13 cellular contexts compared by ENCODE assay signal in the genomic region with DNA sequence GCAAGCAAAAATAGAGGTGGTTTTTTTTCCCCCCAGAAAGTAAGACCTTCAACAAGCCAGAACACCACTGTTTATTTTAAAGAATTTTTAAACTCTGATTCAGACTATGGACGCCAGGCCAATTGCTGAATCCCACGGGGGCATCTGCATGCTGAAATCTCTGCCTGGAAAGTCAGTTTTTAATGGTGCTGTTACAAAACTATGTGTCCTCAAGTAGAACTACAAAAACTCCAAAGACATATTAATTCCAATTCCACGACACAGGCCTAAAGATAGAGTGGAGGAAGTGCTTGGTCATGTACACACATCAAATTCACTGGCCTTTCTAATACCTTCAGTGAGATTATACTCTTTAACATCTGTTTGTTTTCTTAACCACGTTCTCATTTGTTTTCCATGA.
DNase-seq lines count a peak whose midpoint lies in the region; ATAC-seq and TF ChIP-seq lines count a peak whose summit lies in the region.
"Had no signal": no experiment of that assay in that cellular context is flagged by ENCODE, and none has a peak within 500 bp of the region (broad histone marks: within the 10 kb centered on the region; RNA-seq: fewer than 3 reads in every experiment).

No MANE protein-coding gene starts in this region.

- POLR2A ChIA-PET in activated naive CD8-positive, alpha-beta T cell treated with anti-CD3 and anti-CD28 coated beads, Interleukin-2, amount 10 ng/mL, durations not matched to agents 7 days and 5 days (lab: Charles Lee): interaction anchor here (0.6 to 1.1 kb wide), 3 partner anchors 11 to 29 kb away, joined by 3 read pairs; no protein-coding TSS in a partner anchor
- POLR2A ChIA-PET in naive thymus-derived CD4-positive, alpha-beta T cell (lab: Charles Lee): no interaction called here

- H3K4me3 ChIP-seq in naive thymus-derived CD4-positive, alpha-beta T cell (ENCODE audit: low read length): no peak overlapping the region
- no peak overlapping the region for H3K4me3 ChIP-seq in vagina
- H3K4me3 ChIP-seq: adrenal gland; BLaER1 treated with 17β-estradiol and CSF1 and Interleukin-3, amounts not matched to agents 10 nM and 100 nM; GM12878 had no signal

- H3K27ac Mint-ChIP-seq in activated naive CD8-positive, alpha-beta T cell treated with anti-CD3 and anti-CD28 coated beads, Interleukin-2, amount 10 ng/mL, durations not matched to agents 7 days and 5 days: peak overlapping the region; percentile 87
- H3K27ac Mint-ChIP-seq in activated naive CD8-positive, alpha-beta T cell treated with anti-CD3 and anti-CD28 coated beads, Interleukin-2, amount 50 U/mL, for 24 hours: no peak overlapping the region
- peak overlapping the region; percentile 40 to 95 (median 79) for H3K27ac Mint-ChIP-seq in naive thymus-derived CD4-positive, alpha-beta T cell

- no peaks in the 10 kb centered on the region for H3K27me3 ChIP-seq in naive thymus-derived CD4-positive, alpha-beta T cell (ENCODE audit: control insufficient read depth in 2 of 2, insufficient read depth in 2 of 2, low read length in 2 of 2)
- H3K27me3 ChIP-seq in vagina: no peaks in the 10 kb centered on the region
- H3K27me3 ChIP-seq: adrenal gland had no signal

- intact Hi-C loops in naive thymus-derived CD4-positive, alpha-beta T cell (cut with micrococcal nuclease): no loop called here
- intact Hi-C loops in vagina (cut with DNase I): loop anchor here (5.0 to 10.0 kb wide), 3 partner anchors 395 to 573 kb away; no protein-coding TSS in a partner anchor

- H3K9me3 Mint-ChIP-seq in activated naive CD8-positive, alpha-beta T cell treated with anti-CD3 and anti-CD28 coated beads, Interleukin-2, amount 10 ng/mL, durations not matched to agents 7 days and 5 days: no peaks in the 10 kb centered on the region
- H3K9me3 Mint-ChIP-seq in activated naive CD8-positive, alpha-beta T cell treated with anti-CD3 and anti-CD28 coated beads, Interleukin-2, amount 50 U/mL, for 24 hours: no peaks in the 10 kb centered on the region
- peaks cover 0 to 8% (median 0%) of the 10 kb centered on the region in 11 donors for H3K9me3 Mint-ChIP-seq in naive thymus-derived CD4-positive, alpha-beta T cell

- TF ChIP-seq CTCF in vagina (IDR thresholded peaks at IDR 0.05): no peak

- peaks cover 33% of the 10 kb centered on the region for H3K4me1 Mint-ChIP-seq in activated naive CD8-positive, alpha-beta T cell treated with anti-CD3 and anti-CD28 coated beads, Interleukin-2, amount 10 ng/mL, durations not matched to agents 7 days and 5 days
- H3K4me1 Mint-ChIP-seq in activated naive CD8-positive, alpha-beta T cell treated with anti-CD3 and anti-CD28 coated beads, Interleukin-2, amount 50 U/mL, for 24 hours: peaks cover 24% of the 10 kb centered on the region
- H3K4me1 Mint-ChIP-seq in naive thymus-derived CD4-positive, alpha-beta T cell: peaks cover 12 to 49% (median 43%) of the 10 kb centered on the region in 7 donors

- DNase-seq in activated naive CD8-positive, alpha-beta T cell treated with anti-CD3 and anti-CD28 coated beads, Interleukin-2, amount 10 ng/mL, durations not matched to agents 7 days and 5 days: no peak
- DNase-seq in activated naive CD8-positive, alpha-beta T cell treated with anti-CD3 and anti-CD28 coated beads, Interleukin-2, amount 50 U/mL, for 24 hours: no peak
- peak; percentile 66 for DNase-seq in dedifferentiated amniotic fluid mesenchymal stem cell (ENCODE audit: extremely low spot score)
- no peak for DNase-seq in naive thymus-derived CD4-positive, alpha-beta T cell
- no peak for DNase-seq in vagina (ENCODE audit: extremely low spot score in 2 of 2)
- DNase-seq in DMS53 treated with DMSO at 0.1 percent for 48 hours (lab: John Stamatoyannopoulos, UW; ENCODE audit: unreplicated experiment): no peak
- no peak for DNase-seq in NCI-H2227 (lab: John Stamatoyannopoulos, UW; ENCODE audit: unreplicated experiment)
- DNase-seq: glutamatergic neuron had no signal

- H3K27me3 Mint-ChIP-seq in activated naive CD8-positive, alpha-beta T cell treated with anti-CD3 and anti-CD28 coated beads, Interleukin-2, amount 10 ng/mL, durations not matched to agents 7 days and 5 days: peaks cover 2% of the 10 kb centered on the region
- H3K27me3 Mint-ChIP-seq in activated naive CD8-positive, alpha-beta T cell treated with anti-CD3 and anti-CD28 coated beads, Interleukin-2, amount 50 U/mL, for 24 hours: no peaks in the 10 kb centered on the region
- peaks cover 0 to 2% (median 0%) of the 10 kb centered on the region in 5 donors for H3K27me3 Mint-ChIP-seq in naive thymus-derived CD4-positive, alpha-beta T cell

- H3K4me3 Mint-ChIP-seq in activated naive CD8-positive, alpha-beta T cell treated with anti-CD3 and anti-CD28 coated beads, Interleukin-2, amount 10 ng/mL, durations not matched to agents 7 days and 5 days: no peak overlapping the region
- H3K4me3 Mint-ChIP-seq in activated naive CD8-positive, alpha-beta T cell treated with anti-CD3 and anti-CD28 coated beads, Interleukin-2, amount 50 U/mL, for 24 hours: no peak overlapping the region
- H3K4me3 Mint-ChIP-seq in naive thymus-derived CD4-positive, alpha-beta T cell: peak overlapping the region in 7 of 10 donors; percentile 7 to 81 (median 48)

- no peak for TF ChIP-seq POLR2A in vagina (IDR thresholded peaks at IDR 0.05)

- H3K9me3 ChIP-seq in naive thymus-derived CD4-positive, alpha-beta T cell (ENCODE audit: control insufficient read depth in 2 of 3, low read length in 3 of 3): no peaks in the 10 kb centered on the region
- no peaks in the 10 kb centered on the region for H3K9me3 ChIP-seq in vagina
- H3K9me3 ChIP-seq: adrenal gland; BLaER1 treated with 17β-estradiol and CSF1 and Interleukin-3, amounts not matched to agents 10 nM and 100 nM had no signal

- no peaks in the 10 kb centered on the region for H3K36me3 ChIP-seq in naive thymus-derived CD4-positive, alpha-beta T cell (ENCODE audit: control insufficient read depth in 2 of 3, insufficient read depth in 3 of 3, low read length in 3 of 3)
- no peaks in the 10 kb centered on the region for H3K36me3 ChIP-seq in vagina
- H3K36me3 ChIP-seq: adrenal gland; BLaER1 treated with 17β-estradiol and CSF1 and Interleukin-3, amounts not matched to agents 10 nM and 100 nM had no signal

- H3K36me3 Mint-ChIP-seq in activated naive CD8-positive, alpha-beta T cell treated with anti-CD3 and anti-CD28 coated beads, Interleukin-2, amount 10 ng/mL, durations not matched to agents 7 days and 5 days: peaks cover 9% of the 10 kb centered on the region
- H3K36me3 Mint-ChIP-seq in activated naive CD8-positive, alpha-beta T cell treated with anti-CD3 and anti-CD28 coated beads, Interleukin-2, amount 50 U/mL, for 24 hours (ENCODE audit: low read depth): no peaks in the 10 kb centered on the region
- peaks cover 0 to 30% (median 0%) of the 10 kb centered on the region in 5 donors for H3K36me3 Mint-ChIP-seq in naive thymus-derived CD4-positive, alpha-beta T cell

- H3K27ac ChIP-seq in naive thymus-derived CD4-positive, alpha-beta T cell (ENCODE audit: low read depth, low read length): no peak overlapping the region
- H3K27ac ChIP-seq in vagina: peak overlapping the region; percentile 66
- H3K27ac ChIP-seq: BLaER1 treated with 17β-estradiol and CSF1 and Interleukin-3, amounts not matched to agents 10 nM and 100 nM; VCaP had no signal

- peaks cover 21 to 22% of the 10 kb centered on the region in 2 donors for H3K4me1 ChIP-seq in naive thymus-derived CD4-positive, alpha-beta T cell (ENCODE audit: control insufficient read depth in 2 of 2, insufficient read depth in 2 of 2, low read length in 2 of 2)
- peaks cover 18% of the 10 kb centered on the region for H3K4me1 ChIP-seq in vagina
- H3K4me1 ChIP-seq: adrenal gland had no signal

- CTCF ChIA-PET in naive thymus-derived CD4-positive, alpha-beta T cell (lab: Charles Lee): no interaction called here

- ATAC-seq in activated naive CD8-positive, alpha-beta T cell treated with anti-CD3 and anti-CD28 coated beads, Interleukin-2, amount 10 ng/mL, durations not matched to agents 7 days and 5 days (ENCODE audit: low read depth): no peak
- no peak for ATAC-seq in activated naive CD8-positive, alpha-beta T cell treated with anti-CD3 and anti-CD28 coated beads, Interleukin-2, amount 50 U/mL, for 24 hours
- ATAC-seq in naive thymus-derived CD4-positive, alpha-beta T cell: no peak
- ATAC-seq in GM19463 (IDR thresholded peaks at IDR 0.05; ENCODE audit: unreplicated experiment): no peak

Comparison
In these comparisons a context has a peak if more than half of its experiments do, and no peak if none do; other contexts are left out.
1. H3K4me3 Mint-ChIP-seq: peak in naive thymus-derived CD4-positive, alpha-beta T cell (7 of 10); none in activated naive CD8-positive, alpha-beta T cell treated with anti-CD3 and anti-CD28 coated beads, Interleukin-2, amount 10 ng/mL, durations not matched to agents 7 days and 5 days (single experiment) and activated naive CD8-positive, alpha-beta T cell treated with anti-CD3 and anti-CD28 coated beads, Interleukin-2, amount 50 U/mL, for 24 hours (single experiment).